ENCODE assay signal across 20 cellular contexts in the genomic region with DNA sequence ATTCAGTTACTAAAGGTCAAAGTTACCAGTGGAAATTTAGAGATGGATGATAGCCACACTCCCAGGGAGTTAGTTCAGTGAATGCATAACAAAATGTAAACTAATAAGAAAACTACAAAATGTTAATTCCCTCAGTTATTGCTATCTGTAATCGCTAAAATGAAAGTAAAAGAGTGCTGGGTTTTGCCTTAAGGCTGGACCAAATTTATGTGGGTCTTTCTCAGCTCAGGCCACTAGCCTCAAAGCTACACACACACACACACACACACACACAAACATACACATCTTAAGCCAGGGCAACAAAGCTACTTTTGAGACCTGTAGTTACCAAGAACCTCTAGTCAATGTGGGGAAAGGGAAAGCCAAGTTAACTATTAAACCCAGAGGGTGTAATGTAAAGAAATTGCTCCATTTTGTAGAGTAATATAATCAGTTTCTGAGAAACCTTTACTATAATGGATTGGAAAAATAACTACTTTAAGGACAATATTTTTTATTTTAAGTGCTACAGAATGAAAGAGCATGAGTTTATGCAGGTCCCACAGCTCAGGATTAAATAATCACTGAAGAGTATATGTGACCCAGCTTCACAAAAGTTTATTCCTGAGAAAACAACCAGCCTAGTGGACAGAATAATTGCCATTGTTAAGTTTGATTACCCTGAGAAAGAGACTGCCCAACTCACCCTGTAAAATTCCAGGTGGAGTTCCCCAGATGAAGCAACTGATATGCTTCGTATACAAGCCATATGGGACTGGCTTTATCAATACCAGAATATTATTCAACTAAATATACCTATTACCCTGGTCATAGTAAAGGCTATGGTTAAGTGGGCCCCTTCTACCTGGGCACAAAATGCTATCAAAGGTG. TPM values are rescaled to one million over a fixed set of nuclear protein-coding genes. Genes with fewer than 3 reads are reported as not detected.
DNase-seq lines count a peak whose midpoint lies in the region; ATAC-seq and TF ChIP-seq lines count a peak whose summit lies in the region.
"Had no signal": no experiment of that assay in that cellular context is flagged by ENCODE, and none has a peak within 500 bp of the region (broad histone marks: within the 10 kb centered on the region; RNA-seq: fewer than 3 reads in every experiment).

No MANE protein-coding gene starts in this region.

- TF ChIP-seq CTCF in GM12865 (IDR thresholded peaks at IDR 0.05; ENCODE audit: insufficient read depth, low read depth, low read length, missing control alignments) (no peak), KMS-11 (conservative IDR thresholded peaks at IDR 0.05; ENCODE audit: low read depth, low read length) (no peak), transverse colon (IDR thresholded peaks at IDR 0.05) (peak in 2 of 5 experiments; percentile 14 to 26), tibial nerve (IDR thresholded peaks at IDR 0.05) (no peak)

- intact Hi-C loops in left colon (cut with DNase I, micrococcal nuclease) = no loop called here
- intact Hi-C loops in transverse colon (cut with DNase I; ENCODE audit: low total_unique reads) = no loop called here
- intact Hi-C loops in posterior vena cava (cut with DNase I) = no loop called here

- H3K4me1 ChIP-seq in KMS-11 (ENCODE audit: low read depth, poor library complexity, severe bottlenecking) = no peaks in the 10 kb centered on the region
- peaks cover 4 to 41% (median 15%) of the 10 kb centered on the region in 4 donors for H3K4me1 ChIP-seq in transverse colon
- H3K4me1 ChIP-seq in tibial nerve = no peaks in the 10 kb centered on the region

- TF ChIP-seq EP300 in transverse colon (IDR thresholded peaks at IDR 0.05; ENCODE audit: low read depth) (no peak), tibial nerve (IDR thresholded peaks at IDR 0.05) (no peak)

- peak; percentile 83 for ATAC-seq in left colon
- ATAC-seq: Panc1, Right ventricle myocardium inferior had no signal

- H3K4me2 ChIP-seq in KMS-11 = peak overlapping the region; percentile 54; the same call in 1 of the 2 replicates

- 35 to 49% methylated on average over 2 of the region's 2 CpGs for WGBS in transverse colon (ENCODE audit: low coverage in 1 of 2), 2 donors
- WGBS in tibial nerve, 2 donors = 85 to 87% methylated on average over 2 of the region's 2 CpGs

- H4K20me1 ChIP-seq in KMS-11 (ENCODE audit: insufficient read depth) = no peaks in the 10 kb centered on the region

- DNase-seq in GM12865 (ENCODE audit: low read depth) (peak; percentile 46), left colon (no peak), transverse colon (no peak), activated gamma-delta T cell treated with Interleukin-2 at 50 U/mL for 16 hours (no peak), tibial nerve (ENCODE audit: low spot score in 2 of 2) (no peak), posterior vena cava (ENCODE audit: low spot score) (no peak)
- DNase-seq: ACHN, AML-193, DMS53, NCI-H1436, NCI-H2029, NCI-H2171 treated with DMSO at 0.1 percent for 48 hours, NCI-H510A, NCI-H774 had no signal

- no peaks in the 10 kb centered on the region for H3K9me3 ChIP-seq in transverse colon
- H3K9me3 ChIP-seq in tibial nerve = no peaks in the 10 kb centered on the region

- no peaks in the 10 kb centered on the region for H3K79me2 ChIP-seq in KMS-11 (ENCODE audit: insufficient read depth, low read depth)

- peak overlapping the region; percentile 17; the same call in 1 of the 2 replicates for H2AFZ ChIP-seq in KMS-11 (ENCODE audit: low read depth)

- H3K4me3 ChIP-seq in GM12865 (ENCODE audit: low read depth, low read length) (peak overlapping the region; percentile 42), KMS-11 (IDR thresholded peaks at IDR 0.05; ENCODE audit: insufficient read depth, low read depth, low read length) (no peak overlapping the region), transverse colon (no peak overlapping the region), tibial nerve (no peak overlapping the region)
- H3K4me3 ChIP-seq: SK-N-MC had no signal

- H3K36me3 ChIP-seq in KMS-11 (ENCODE audit: insufficient read depth) (no peaks in the 10 kb centered on the region; the same call in 1 of the 2 replicates), transverse colon (no peaks in the 10 kb centered on the region), tibial nerve (no peaks in the 10 kb centered on the region)

- TF ChIP-seq POLR2A in transverse colon (IDR thresholded peaks at IDR 0.05) (no peak), tibial nerve (IDR thresholded peaks at IDR 0.05) (no peak)

- in situ Hi-C loops in transverse colon (cut with MboI; ENCODE audit: low pct_ligation_motif_present in 1 of 4, low pct_unique_long_range_greater_than_20kb in 1 of 4, low sequenced_read_pairs in 3 of 4) = no loop called here

- no peak overlapping the region for H3K9ac ChIP-seq in KMS-11

- H3K27me3 ChIP-seq in KMS-11 (ENCODE audit: insufficient read depth, low read depth) (no peaks in the 10 kb centered on the region), transverse colon (no peaks in the 10 kb centered on the region), tibial nerve (no peaks in the 10 kb centered on the region)

- H3K27ac ChIP-seq in KMS-11 (no peak overlapping the region), transverse colon (peak overlapping the region; percentile 64 to 74 (median 74)), tibial nerve (no peak overlapping the region)
- H3K27ac ChIP-seq: SK-N-MC had no signal

RNA-seq across cellular contexts. Expression of a gene that starts 8.9 kb away (rescaled TPM):
- total RNA-seq in left colon (100 to 1,000 TPM; 119 to 134 TPM), transverse colon (100 to 1,000 TPM in 2 of 4 donors, 10 to 100 TPM in 2; 28.5 to 185 (median 90.3) TPM), tibial nerve (not detected), posterior vena cava (not detected)
- total RNA-seq: H4, HT1080, Right ventricle myocardium inferior had no signal

Comparison
In these comparisons a context has a peak if more than half of its experiments do, and no peak if none do; other contexts are left out.
1. H3K27ac ChIP-seq: peak in transverse colon (4 of 4); none in KMS-11 (single experiment) and tibial nerve (0 of 4).
2. RNA of a gene that starts 8.9 kb away (total RNA-seq): 119 to 134 TPM in left colon and 28.5 to 185 TPM in transverse colon; not detected in tibial nerve and not detected in posterior vena cava; every median in the first group is over 10 times any median in the second.